In the genomic region with DNA sequence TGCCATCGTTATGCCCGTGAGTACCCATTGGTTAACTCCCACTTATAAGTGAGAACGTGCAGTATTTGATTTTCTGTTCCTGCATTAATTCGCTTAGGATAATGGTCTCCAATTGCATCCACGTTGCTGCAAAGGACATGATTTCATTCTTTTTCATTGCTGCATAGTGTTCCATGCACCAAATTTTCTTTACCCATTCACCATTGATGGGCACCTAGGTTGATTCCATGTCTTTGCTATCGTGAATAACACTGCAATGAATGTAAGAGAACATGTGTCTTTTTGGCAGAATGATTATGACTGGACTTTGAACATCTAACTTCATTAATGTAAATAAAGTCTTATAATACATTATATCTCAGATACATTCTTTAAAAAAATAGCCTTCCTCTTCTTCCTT, we compare ENCODE assay signal across 9 cellular contexts.
"Had no signal": no experiment of that assay in that cellular context is flagged by ENCODE, and none has a peak within 500 bp of the region (broad histone marks: within the 10 kb centered on the region; RNA-seq: fewer than 3 reads in every experiment).

No MANE protein-coding gene starts in this region.

- ATAC-seq: GM23338, HCT116 had no signal

- H2AFZ ChIP-seq: GM23338 had no signal

- H3K9me3 ChIP-seq: HAP-1 had no signal

- H3K4me2 ChIP-seq: GM23338 had no signal

- DNase-seq: GOT3, H7, H9, HCEC 1CT, HFFc6 had no signal

- H3K36me3 ChIP-seq: HAP-1 had no signal

- H3K4me3 ChIP-seq: GM23338, HAP-1 had no signal

- FAIRE-seq: H1 had no signal
